ENCODE assay signal across 12 cellular contexts in genomic region chr13:46656786-46657185, GRCh38.
A peak's percentile ranks its signal among the peaks of the same experiment; 100 is the strongest.
DNase-seq lines count a peak whose midpoint lies in the region; ATAC-seq, FAIRE-seq and TF ChIP-seq lines count a peak whose summit lies in the region.
"Had no signal": no experiment of that assay in that cellular context is flagged by ENCODE, and none has a peak within 500 bp of the region (broad histone marks: within the 10 kb centered on the region; RNA-seq: fewer than 3 reads in every experiment).

No MANE protein-coding gene starts in this region.

- H3K27ac Mint-ChIP-seq in activated CD4-positive, alpha-beta T cell treated with anti-CD3 and anti-CD28 coated beads for 36 hours, result peak overlapping the region; percentile 61
- peak overlapping the region; percentile 24 for H3K27ac Mint-ChIP-seq in stimulated activated memory B cell treated with anti-CD40 and anti-IgM and Interleukin-4, amounts not matched to agents 10 μg/mL and 1 μg/mL and 100 μg/mL, for 72 hours
- H3K27ac Mint-ChIP-seq: activated CD4-positive, alpha-beta memory T cell treated with anti-CD3 and anti-CD28 coated beads, Interleukin-2, amount 10 ng/mL, durations not matched to agents 7 days and 5 days had no signal

- peaks cover 14% of the 10 kb centered on the region for H3K4me1 ChIP-seq in foreskin keratinocyte

- no peak for DNase-seq in activated CD4-positive, alpha-beta T cell treated with anti-CD3 and anti-CD28 coated beads for 36 hours
- DNase-seq in activated CD4-positive, alpha-beta T cell treated with anti-CD3 and anti-CD28 coated beads for 1 hour, result no peak
- DNase-seq in foreskin keratinocyte (no peak), pons (ENCODE audit: low spot score) (no peak), HTR-8/SVneo (ENCODE audit: insufficient read length, low spot score) (no peak)
- DNase-seq: activated CD4-positive, alpha-beta memory T cell treated with anti-CD3 and anti-CD28 coated beads, Interleukin-2, amount 10 ng/mL, durations not matched to agents 7 days and 5 days; NCI-H226 had no signal

- intact Hi-C loops in activated CD4-positive, alpha-beta T cell treated with anti-CD3 and anti-CD28 coated beads for 36 hours (cut with DNase I, micrococcal nuclease), result loop anchor here in 1 of 2 experiments (1.0 kb wide), 1 partner anchor 12 kb away; no protein-coding TSS in a partner anchor

- ATAC-seq in activated CD4-positive, alpha-beta T cell treated with anti-CD3 and anti-CD28 coated beads for 36 hours, result peak; percentile 83
- ATAC-seq in HG02571 (IDR thresholded peaks at IDR 0.05; ENCODE audit: unreplicated experiment), result peak; percentile 87
- ATAC-seq in HG03575 (IDR thresholded peaks at IDR 0.05; ENCODE audit: extremely low read depth, insufficient number of reproducible peaks, low FRiP score, unreplicated experiment), result peak; percentile 44
- ATAC-seq in stimulated activated memory B cell treated with anti-CD40 and anti-IgM and Interleukin-4, amounts not matched to agents 10 μg/mL and 1 μg/mL and 100 μg/mL, for 72 hours, result peak; percentile 77
- ATAC-seq in foreskin keratinocyte, result no peak

- no peaks in the 10 kb centered on the region for H3K27me3 Mint-ChIP-seq in activated CD4-positive, alpha-beta T cell treated with anti-CD3 and anti-CD28 coated beads for 36 hours
- H3K27me3 Mint-ChIP-seq in stimulated activated memory B cell treated with anti-CD40 and anti-IgM and Interleukin-4, amounts not matched to agents 10 μg/mL and 1 μg/mL and 100 μg/mL, for 72 hours, result no peaks in the 10 kb centered on the region
- H3K27me3 Mint-ChIP-seq: activated CD4-positive, alpha-beta memory T cell treated with anti-CD3 and anti-CD28 coated beads, Interleukin-2, amount 10 ng/mL, durations not matched to agents 7 days and 5 days had no signal

- no peak for TF ChIP-seq CTCF in foreskin keratinocyte (conservative IDR thresholded peaks at IDR 0.05)

- peaks cover 27% of the 10 kb centered on the region for H3K4me1 Mint-ChIP-seq in activated CD4-positive, alpha-beta T cell treated with anti-CD3 and anti-CD28 coated beads for 36 hours
- peaks cover 21% of the 10 kb centered on the region for H3K4me1 Mint-ChIP-seq in stimulated activated memory B cell treated with anti-CD40 and anti-IgM and Interleukin-4, amounts not matched to agents 10 μg/mL and 1 μg/mL and 100 μg/mL, for 72 hours

- no peak overlapping the region for H3K27ac ChIP-seq in foreskin keratinocyte

- POLR2A ChIA-PET in activated CD4-positive, alpha-beta T cell treated with anti-CD3 and anti-CD28 coated beads for 36 hours (lab: Charles Lee), result interaction anchor here (0.6 to 0.9 kb wide), 2 partner anchors 10 to 78 kb away, joined by 3 read pairs; no protein-coding TSS in a partner anchor

- CTCF ChIA-PET in activated CD4-positive, alpha-beta T cell treated with anti-CD3 and anti-CD28 coated beads for 36 hours (lab: Charles Lee), result no interaction called here

- H3K4me3 Mint-ChIP-seq in activated CD4-positive, alpha-beta T cell treated with anti-CD3 and anti-CD28 coated beads for 36 hours, result no peak overlapping the region
- no peak overlapping the region for H3K4me3 Mint-ChIP-seq in stimulated activated memory B cell treated with anti-CD40 and anti-IgM and Interleukin-4, amounts not matched to agents 10 μg/mL and 1 μg/mL and 100 μg/mL, for 72 hours
- H3K4me3 Mint-ChIP-seq: activated CD4-positive, alpha-beta memory T cell treated with anti-CD3 and anti-CD28 coated beads, Interleukin-2, amount 10 ng/mL, durations not matched to agents 7 days and 5 days had no signal

- FAIRE-seq in HTR-8/SVneo (lab: Jason Lieb, UNC), result no peak
- FAIRE-seq: A204.1, H1 had no signal

- H3K9me3 Mint-ChIP-seq in activated CD4-positive, alpha-beta T cell treated with anti-CD3 and anti-CD28 coated beads for 36 hours (ENCODE audit: low read depth), result no peaks in the 10 kb centered on the region
- H3K9me3 Mint-ChIP-seq in stimulated activated memory B cell treated with anti-CD40 and anti-IgM and Interleukin-4, amounts not matched to agents 10 μg/mL and 1 μg/mL and 100 μg/mL, for 72 hours, result peaks cover 3% of the 10 kb centered on the region
- H3K9me3 Mint-ChIP-seq: activated CD4-positive, alpha-beta memory T cell treated with anti-CD3 and anti-CD28 coated beads, Interleukin-2, amount 10 ng/mL, durations not matched to agents 7 days and 5 days had no signal

- H3K36me3 Mint-ChIP-seq in activated CD4-positive, alpha-beta T cell treated with anti-CD3 and anti-CD28 coated beads for 36 hours (ENCODE audit: low read depth), result peaks cover 8% of the 10 kb centered on the region
- peaks cover 34% of the 10 kb centered on the region for H3K36me3 Mint-ChIP-seq in stimulated activated memory B cell treated with anti-CD40 and anti-IgM and Interleukin-4, amounts not matched to agents 10 μg/mL and 1 μg/mL and 100 μg/mL, for 72 hours

- H3K27me3 ChIP-seq in foreskin keratinocyte, result no peaks in the 10 kb centered on the region
